Comparison of ENCODE assay signal across 13 cellular contexts in genomic region chr3:150256336-150256735, GRCh38.
"Had no signal": no experiment of that assay in that cellular context is flagged by ENCODE, and none has a peak within 500 bp of the region (broad histone marks: within the 10 kb centered on the region; RNA-seq: fewer than 3 reads in every experiment).

No MANE protein-coding gene starts in this region.

- H3K4me3 Mint-ChIP-seq: activated CD8-positive, alpha-beta memory T cell treated with anti-CD3 and anti-CD28 coated beads, Interleukin-2, amount 10 ng/mL, durations not matched to agents 7 days and 5 days; activated naive CD4-positive, alpha-beta T cell treated with anti-CD3 and anti-CD28 coated beads, Interleukin-2, amount 50 U/mL, for 24 hours; activated T-cell treated with anti-CD3 and anti-CD28 coated beads, Interleukin-2, amount 50 U/mL, for 24 hours; naive B cell; T-helper 2 cell treated with Interferon-gamma antibody and Interleukin-4, amounts not matched to agents 5 μg/mL and 100 μg/mL, for 36 hours had no signal

- H3K27ac Mint-ChIP-seq: activated CD8-positive, alpha-beta memory T cell treated with anti-CD3 and anti-CD28 coated beads, Interleukin-2, amount 10 ng/mL, durations not matched to agents 7 days and 5 days; activated naive CD4-positive, alpha-beta T cell treated with anti-CD3 and anti-CD28 coated beads, Interleukin-2, amount 50 U/mL, for 24 hours; activated T-cell treated with anti-CD3 and anti-CD28 coated beads, Interleukin-2, amount 50 U/mL, for 24 hours; naive B cell; T-helper 2 cell treated with Interferon-gamma antibody and Interleukin-4, amounts not matched to agents 5 μg/mL and 100 μg/mL, for 36 hours had no signal

- H3K27me3 ChIP-seq: esophagus muscularis mucosa, tibial nerve had no signal

- H3K9me3 Mint-ChIP-seq: activated T-cell treated with anti-CD3 and anti-CD28 coated beads, Interleukin-2, amount 50 U/mL, for 24 hours; T-helper 2 cell treated with Interferon-gamma antibody and Interleukin-4, amounts not matched to agents 5 μg/mL and 100 μg/mL, for 36 hours had no signal

- ATAC-seq: activated CD8-positive, alpha-beta memory T cell treated with anti-CD3 and anti-CD28 coated beads, Interleukin-2, amount 10 ng/mL, durations not matched to agents 7 days and 5 days had no signal

- H3K9me3 ChIP-seq: esophagus muscularis mucosa, tibial nerve had no signal

- H3K4me1 Mint-ChIP-seq: activated CD8-positive, alpha-beta memory T cell treated with anti-CD3 and anti-CD28 coated beads, Interleukin-2, amount 10 ng/mL, durations not matched to agents 7 days and 5 days; activated naive CD4-positive, alpha-beta T cell treated with anti-CD3 and anti-CD28 coated beads, Interleukin-2, amount 50 U/mL, for 24 hours; naive B cell had no signal

- H3K4me3 ChIP-seq: esophagus muscularis mucosa, tibial nerve had no signal

- H3K27ac ChIP-seq: tibial nerve had no signal

- H3K36me3 Mint-ChIP-seq: activated CD8-positive, alpha-beta memory T cell treated with anti-CD3 and anti-CD28 coated beads, Interleukin-2, amount 10 ng/mL, durations not matched to agents 7 days and 5 days; naive B cell had no signal

- H3K36me3 ChIP-seq: esophagus muscularis mucosa, tibial nerve had no signal

- DNase-seq: activated CD4-positive, alpha-beta T cell treated with anti-CD3 and anti-CD28 coated beads, Interleukin-2, amount 50 U/mL, for 4 hours; activated CD4-positive, CD25-positive, alpha-beta regulatory T cell treated with anti-CD3 and anti-CD28 coated beads, Interleukin-2, amount 50 U/mL, for 72 hours; activated CD8-positive, alpha-beta memory T cell treated with anti-CD3 and anti-CD28 coated beads, Interleukin-2, amount 10 ng/mL, durations not matched to agents 7 days and 5 days; activated effector memory CD4-positive, alpha-beta T cell treated with Interleukin-2 at 50 U/mL for 16 hours; activated T-cell treated with anti-CD3 and anti-CD28 coated beads, Interleukin-2, amount 50 U/mL, for 24 hours; kidney; midbrain; naive B cell; SHP77 treated with DMSO at 0.1 percent for 48 hours had no signal
